In the genomic region with DNA sequence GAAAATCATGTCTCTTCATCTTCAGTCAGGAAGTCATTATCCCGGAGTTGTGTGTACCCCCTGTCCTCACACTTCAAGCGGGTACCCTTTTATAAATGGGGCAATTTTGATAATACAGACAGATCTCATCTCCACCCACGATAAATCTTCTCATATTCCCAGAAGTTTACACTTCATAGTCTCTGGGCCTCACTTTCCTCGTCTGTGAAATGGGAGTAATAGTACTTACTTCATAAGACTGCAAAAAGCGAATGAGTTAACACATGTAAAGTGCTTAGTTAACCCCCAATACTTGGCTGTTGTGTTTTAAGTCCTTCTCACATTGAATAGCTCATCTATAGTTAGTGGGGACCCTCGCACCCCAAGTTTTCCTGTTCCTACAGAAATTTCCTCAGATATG, we compare ENCODE assay signal across 16 cellular contexts.
A peak's percentile ranks its signal among the peaks of the same experiment; 100 is the strongest.
DNase-seq lines count a peak whose midpoint lies in the region; ATAC-seq lines count a peak whose summit lies in the region.
"Had no signal": no experiment of that assay in that cellular context is flagged by ENCODE, and none has a peak within 500 bp of the region (broad histone marks: within the 10 kb centered on the region; RNA-seq: fewer than 3 reads in every experiment).

No MANE protein-coding gene starts in this region.

- DNase-seq in DMS53 (lab: John Stamatoyannopoulos, UW): peak; percentile 16
- DNase-seq in DMS53 treated with DMSO at 0.1 percent for 48 hours (lab: John Stamatoyannopoulos, UW; ENCODE audit: unreplicated experiment): no peak
- DNase-seq in activated CD4-positive, CD25-positive, alpha-beta regulatory T cell (lab: John Stamatoyannopoulos, UW): no peak
- no peak for DNase-seq in SKM-1 (lab: John Stamatoyannopoulos, UW; ENCODE audit: unreplicated experiment)
- DNase-seq: activated CD4-positive, alpha-beta T cell treated with anti-CD3 and anti-CD28 coated beads, Interleukin-2, amount 10 ng/mL, durations not matched to agents 24 days and 14 days; activated gamma-delta T cell; Calu3; NCI-H1092 treated with DMSO at 0.1 percent for 48 hours; NCI-H345; PC-9; stimulated activated CD4-positive, alpha-beta T cell treated with anti-CD3 and anti-CD28 coated beads, Interleukin-4, amount 100 ng/mL, for 24 hours had no signal

- H3K36me3 ChIP-seq in iPS-15b (ENCODE audit: control insufficient read depth, insufficient read depth, low read length): peaks cover 5% of the 10 kb centered on the region
- peaks cover 6 to 9% of the 10 kb centered on the region in 2 donors for H3K36me3 ChIP-seq in stomach smooth muscle (ENCODE audit: control insufficient read depth in 2 of 2, insufficient read depth in 2 of 2, low read length in 2 of 2)

- no peaks in the 10 kb centered on the region for H3K27me3 ChIP-seq in iPS-15b (ENCODE audit: control insufficient read depth, insufficient read depth, low read length)
- H3K27me3 ChIP-seq in stomach smooth muscle (ENCODE audit: control insufficient read depth in 1 of 2, insufficient read depth in 2 of 2, low read length in 2 of 2): no peaks in the 10 kb centered on the region

- H3K9me3 ChIP-seq in iPS-15b (ENCODE audit: control insufficient read depth, insufficient read depth, low read length) (no peaks in the 10 kb centered on the region), stomach smooth muscle (ENCODE audit: control insufficient read depth in 2 of 2, low read length in 2 of 2) (no peaks in the 10 kb centered on the region)

- H3K9me3 Mint-ChIP-seq in activated naive CD8-positive, alpha-beta T cell (ENCODE audit: low read depth): no peaks in the 10 kb centered on the region
- H3K9me3 Mint-ChIP-seq: activated CD4-positive, alpha-beta T cell treated with anti-CD3 and anti-CD28 coated beads, Interleukin-2, amount 10 ng/mL, durations not matched to agents 24 days and 14 days had no signal

- H3K9ac ChIP-seq in iPS-15b (ENCODE audit: low read depth, low read length) (no peak overlapping the region), stomach smooth muscle (ENCODE audit: low read length in 2 of 2) (no peak overlapping the region)

- H3K27ac Mint-ChIP-seq in activated naive CD8-positive, alpha-beta T cell: peak overlapping the region; percentile 90

- H3K4me1 ChIP-seq in iPS-15b (ENCODE audit: control insufficient read depth, insufficient read depth, low read length): no peaks in the 10 kb centered on the region
- peaks cover 8% of the 10 kb centered on the region for H3K4me1 ChIP-seq in stomach smooth muscle (ENCODE audit: control insufficient read depth, insufficient read depth, low read length)

- peaks cover 18% of the 10 kb centered on the region for H3K36me3 Mint-ChIP-seq in activated naive CD8-positive, alpha-beta T cell

- H3K27me3 Mint-ChIP-seq in activated naive CD8-positive, alpha-beta T cell: no peaks in the 10 kb centered on the region
- H3K27me3 Mint-ChIP-seq: activated CD4-positive, alpha-beta T cell treated with anti-CD3 and anti-CD28 coated beads, Interleukin-2, amount 10 ng/mL, durations not matched to agents 24 days and 14 days had no signal

- H3K27ac ChIP-seq in stomach smooth muscle (ENCODE audit: low read length): peak overlapping the region; percentile 66
- H3K27ac ChIP-seq: 22Rv1, PC-9 had no signal

- H3K4me3 Mint-ChIP-seq in activated naive CD8-positive, alpha-beta T cell: peak overlapping the region; percentile 4
- H3K4me3 Mint-ChIP-seq: activated CD4-positive, alpha-beta T cell treated with anti-CD3 and anti-CD28 coated beads, Interleukin-2, amount 10 ng/mL, durations not matched to agents 24 days and 14 days had no signal

- peaks cover 58% of the 10 kb centered on the region for H3K4me1 Mint-ChIP-seq in activated naive CD8-positive, alpha-beta T cell (ENCODE audit: low read depth)

- no peak for ATAC-seq in GM18517 (IDR thresholded peaks at IDR 0.05; ENCODE audit: unreplicated experiment)

- H3K4me3 ChIP-seq in iPS-15b (ENCODE audit: low read depth, low read length): peak overlapping the region; percentile 31
- H3K4me3 ChIP-seq in stomach smooth muscle (ENCODE audit: low read length in 2 of 2): no peak overlapping the region
- H3K4me3 ChIP-seq: PC-9 had no signal
